ENCODE assay signal across 8 cellular contexts in genomic region chr17:77318491-77319210, GRCh38.
A peak's percentile ranks its signal among the peaks of the same experiment; 100 is the strongest.
DNase-seq lines count a peak whose midpoint lies in the region; TF ChIP-seq lines count a peak whose summit lies in the region.

No MANE protein-coding gene starts in this region.

- 88 to 90% methylated on average over 7 to 12 of the region's 14 CpGs for WGBS in mesodermal cell (ENCODE audit: insufficient coverage in 2 of 2), 2 experiments

- no peak for TF ChIP-seq CTCF in HL-60 (IDR thresholded peaks at IDR 0.05; ENCODE audit: insufficient read depth, low read length)
- TF ChIP-seq CTCF in brain microvascular endothelial cell (IDR thresholded peaks at IDR 0.05; ENCODE audit: low read depth, low read length, missing control alignments), result no peak

- H3K79me2 ChIP-seq in ACC112 (ENCODE audit: control insufficient read depth, insufficient read depth, low read length, unreplicated experiment), result peaks cover 31% of the 10 kb centered on the region

- H3K27me3 ChIP-seq in ACC112 (ENCODE audit: insufficient read depth, low read length) (no peaks in the 10 kb centered on the region), HL-60 (ENCODE audit: insufficient read depth, poor library complexity, severe bottlenecking) (no peaks in the 10 kb centered on the region), brain microvascular endothelial cell (replicated peaks) (no peaks in the 10 kb centered on the region)

- no peaks in the 10 kb centered on the region for H3K36me3 ChIP-seq in ACC112 (ENCODE audit: insufficient read depth, low read length)
- H3K36me3 ChIP-seq in brain microvascular endothelial cell (replicated peaks), result peaks cover 4% of the 10 kb centered on the region
- no peaks in the 10 kb centered on the region for H3K36me3 ChIP-seq in mesodermal cell (ENCODE audit: control insufficient read depth, insufficient read depth, low read length)

- H3K4me1 ChIP-seq in ACC112 (ENCODE audit: control insufficient read depth, insufficient read depth, low read length, unreplicated experiment), result peaks cover 41% of the 10 kb centered on the region
- peaks cover 59% of the 10 kb centered on the region for H3K4me1 ChIP-seq in mesodermal cell (ENCODE audit: control insufficient read depth, insufficient read depth, low read length, poor library complexity, severe bottlenecking)

- in situ Hi-C loops in brain microvascular endothelial cell (cut with HindIII; ENCODE audit: low pct_ligation_motif_present, low sequenced_read_pairs), result no loop called here

- peak overlapping the region; percentile 100 for H3K27ac ChIP-seq in ACC112 (ENCODE audit: low read depth, low read length)
- peak overlapping the region; percentile 91 for H3K27ac ChIP-seq in HL-60 (replicated peaks)
- peak overlapping the region; percentile 96 for H3K27ac ChIP-seq in brain microvascular endothelial cell
- peak overlapping the region; percentile 2 for H3K27ac ChIP-seq in mesodermal cell (ENCODE audit: low read depth, low read length, severe bottlenecking)

- peak overlapping the region; percentile 98 for H3K4me3 ChIP-seq in ACC112 (ENCODE audit: low read depth, low read length)
- H3K4me3 ChIP-seq in HL-60 (replicated peaks; ENCODE audit: insufficient read depth, low read length), result peak overlapping the region; percentile 79
- peak overlapping the region; percentile 82 for H3K4me3 ChIP-seq in brain microvascular endothelial cell (ENCODE audit: low read depth, low read length)
- H3K4me3 ChIP-seq in mesodermal cell (ENCODE audit: extremely low read depth, insufficient read depth, low read length, poor library complexity, severe bottlenecking), result no peak overlapping the region

- H2AFZ ChIP-seq in ACC112 (ENCODE audit: low read length, unreplicated experiment), result no peak overlapping the region

- H3K9me3 ChIP-seq in mesodermal cell (ENCODE audit: control insufficient read depth, low read length), result no peaks in the 10 kb centered on the region

- peak in 1 of 2 experiments; percentile 65 for DNase-seq in HL-60 (ENCODE audit: low read depth in 1 of 2, low spot score in 1 of 2)
- no peak for DNase-seq in brain microvascular endothelial cell
- DNase-seq in NCI-H774 (lab: John Stamatoyannopoulos, UW), result no peak
- no peak for DNase-seq in stimulated activated CD4-positive, alpha-beta T cell treated with anti-CD3 and anti-CD28 coated beads, Interleukin-2, amount 100 ng/mL, for 48 hours
- DNase-seq in OCI-M1 (lab: John Stamatoyannopoulos, UW), result no peak
- DNase-seq in activated CD4-positive, alpha-beta T cell treated with anti-CD3 and anti-CD28 coated beads, Interleukin-2, amount 50 U/mL, for 48 hours, result no peak

Comparison
In these comparisons a context has a peak if more than half of its experiments do, and no peak if none do; other contexts are left out.
1. H3K27ac ChIP-seq: peak in every context shown above with its lines; median percentile 100 in ACC112; 96 in brain microvascular endothelial cell; 91 in HL-60; 2 in mesodermal cell.